10 cellular contexts compared by ENCODE assay signal in the genomic region with DNA sequence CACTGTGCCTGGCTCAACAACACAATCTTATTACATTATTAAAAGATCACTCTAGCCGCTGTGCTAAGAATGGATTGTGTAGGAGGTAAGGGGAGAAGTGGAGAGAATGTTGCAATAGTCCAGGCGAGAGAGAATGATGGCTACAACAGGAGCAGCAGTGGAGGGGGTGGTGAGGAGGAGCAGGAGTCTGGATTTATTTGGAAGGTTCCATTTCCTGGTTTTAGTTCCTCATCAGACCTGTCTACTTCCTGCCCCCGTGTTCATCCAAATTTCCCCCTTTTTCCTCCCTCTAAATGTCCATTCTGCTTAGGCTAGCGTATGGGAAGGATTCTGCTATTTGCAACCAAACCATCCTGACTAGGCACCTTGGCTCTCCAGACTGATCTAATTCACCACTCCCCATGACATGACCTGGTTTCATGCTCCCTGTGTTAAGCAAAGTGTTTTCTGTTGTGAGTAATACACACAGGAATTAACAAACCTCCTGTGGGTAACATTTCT. TPM values are rescaled to one million over a fixed set of nuclear protein-coding genes. Genes with fewer than 3 reads are reported as not detected.
DNase-seq lines count a peak whose midpoint lies in the region; TF ChIP-seq lines count a peak whose summit lies in the region.
"Had no signal": no experiment of that assay in that cellular context is flagged by ENCODE, and none has a peak within 500 bp of the region (broad histone marks: within the 10 kb centered on the region; RNA-seq: fewer than 3 reads in every experiment).

No MANE protein-coding gene starts in this region.

- H3K4me1 ChIP-seq in neural progenitor cell (no peaks in the 10 kb centered on the region), vagina (no peaks in the 10 kb centered on the region), A673 (ENCODE audit: insufficient read depth, low read length, poor library complexity, severe bottlenecking) (no peaks in the 10 kb centered on the region)

- H3K4me3 ChIP-seq in choroid plexus epithelial cell (ENCODE audit: low read depth, low read length), result no peak overlapping the region
- no peak overlapping the region for H3K4me3 ChIP-seq in neural progenitor cell
- H3K4me3 ChIP-seq in vagina, result no peak overlapping the region
- no peak overlapping the region for H3K4me3 ChIP-seq in A673 (ENCODE audit: low read depth, low read length, poor library complexity, severe bottlenecking)

- H3K4me2 ChIP-seq in neural progenitor cell, result no peak overlapping the region

- H4K20me1 ChIP-seq in neural progenitor cell (ENCODE audit: low read depth), result no peaks in the 10 kb centered on the region

- H3K27me3 ChIP-seq in neural progenitor cell, result no peaks in the 10 kb centered on the region
- no peaks in the 10 kb centered on the region for H3K27me3 ChIP-seq in vagina
- peaks cover 10% of the 10 kb centered on the region for H3K27me3 ChIP-seq in A673 (replicated peaks; ENCODE audit: insufficient read depth, low read depth, low read length, poor library complexity)

- peak overlapping the region; percentile 52 for H2AFZ ChIP-seq in neural progenitor cell (replicated peaks)

- H3F3A ChIP-seq in neural progenitor cell (ENCODE audit: low read depth), result no peaks in the 10 kb centered on the region

- H3K79me2 ChIP-seq in neural progenitor cell (ENCODE audit: low read depth), result no peaks in the 10 kb centered on the region

- no peak for TF ChIP-seq POLR2A in vagina (IDR thresholded peaks at IDR 0.05)

- H3K9me3 ChIP-seq in neural progenitor cell (ENCODE audit: low read depth) (no peaks in the 10 kb centered on the region), vagina (no peaks in the 10 kb centered on the region), A673 (ENCODE audit: low read depth, low read length, poor library complexity, severe bottlenecking) (no peaks in the 10 kb centered on the region)

- H3K36me3 ChIP-seq in neural progenitor cell (no peaks in the 10 kb centered on the region), vagina (no peaks in the 10 kb centered on the region), A673 (ENCODE audit: insufficient read depth, low read length, poor library complexity, severe bottlenecking) (no peaks in the 10 kb centered on the region)

- CTCF ChIA-PET in A673 (lab: Charles Lee), result no interaction called here

- no peak overlapping the region for H3K4me3 Mint-ChIP-seq in neural progenitor cell

- TF ChIP-seq CTCF in choroid plexus epithelial cell (conservative IDR thresholded peaks at IDR 0.05; ENCODE audit: low read depth, low read length), result no peak
- no peak for TF ChIP-seq CTCF in neural progenitor cell (IDR thresholded peaks at IDR 0.05)
- TF ChIP-seq CTCF in vagina (IDR thresholded peaks at IDR 0.05), result no peak
- no peak for TF ChIP-seq CTCF in A673 (conservative IDR thresholded peaks at IDR 0.05; ENCODE audit: low read depth, low read length)

- H3K9me3 Mint-ChIP-seq in neural progenitor cell, result peaks cover 2% of the 10 kb centered on the region

- no peak overlapping the region for H3K27ac Mint-ChIP-seq in neural progenitor cell

- no peaks in the 10 kb centered on the region for H3K4me1 Mint-ChIP-seq in neural progenitor cell

- no peak overlapping the region for H3K27ac ChIP-seq in neural progenitor cell
- no peak overlapping the region for H3K27ac ChIP-seq in vagina
- H3K27ac ChIP-seq in A673 (ENCODE audit: low read depth, low read length, poor library complexity, severe bottlenecking), result no peak overlapping the region

- peak; percentile 85 for DNase-seq in EH (ENCODE audit: low read depth)
- peak; percentile 61 for DNase-seq in NCI-H82 treated with DMSO at 0.1 percent for 48 hours (lab: John Stamatoyannopoulos, UW; ENCODE audit: unreplicated experiment)
- peak; percentile 91 for DNase-seq in choroid plexus epithelial cell (ENCODE audit: low read depth)
- DNase-seq in neural progenitor cell (ENCODE audit: low spot score), result no peak
- DNase-seq in GM19238 (ENCODE audit: insufficient read length, low spot score), result no peak
- DNase-seq in putamen (ENCODE audit: low spot score), result no peak
- no peak for DNase-seq in vagina (ENCODE audit: extremely low spot score in 2 of 2)
- no peak for DNase-seq in A673 (ENCODE audit: low spot score)
- DNase-seq: NCI-H1092; stimulated activated naive CD4-positive, alpha-beta T cell treated with Interleukin-2 at 50 U/mL for 16 hours had no signal

- intact Hi-C loops in vagina (cut with DNase I) (no loop called here), A673 (cut with micrococcal nuclease; ENCODE audit: unreplicated experiment) (no loop called here)

- H3K9ac ChIP-seq in neural progenitor cell, result no peak overlapping the region

- no TSS peak for BruUV-seq in A673 (replicated peaks; lab: Mats Ljungman, UMichigan)

- no peaks in the 10 kb centered on the region for H3K36me3 Mint-ChIP-seq in neural progenitor cell

- POLR2A ChIA-PET in A673 (lab: Charles Lee; ENCODE audit: low non-redundant PET), result no interaction called here

- peaks cover 4% of the 10 kb centered on the region for H3K27me3 Mint-ChIP-seq in neural progenitor cell (ENCODE audit: insufficient read depth, low read depth)

RNA-seq across cellular contexts. Expression of gene EYA3, which starts 35.1 kb away (rescaled TPM):
- total RNA-seq in neural progenitor cell (ENCODE audit: low replicate concordance) (32.9 and 33.5 TPM in 2 replicates), vagina (16.0 TPM), A673 (2021) (30.7 and 33.4 TPM in 2 replicates)

RNA-seq across cellular contexts. Expression of gene PTAFR, which starts 53.0 kb away (rescaled TPM):
- total RNA-seq in neural progenitor cell (ENCODE audit: low replicate concordance), result not detected in 2 replicates
- 1.2 TPM for total RNA-seq in vagina
- 0.09 and 0.11 TPM in 2 replicates for total RNA-seq in A673 (2021)

Comparison
In these comparisons a context has a peak if more than half of its experiments do, and no peak if none do; other contexts are left out.
1. DNase-seq: peak in EH (single experiment), NCI-H82 treated with DMSO at 0.1 percent for 48 hours (single experiment) and choroid plexus epithelial cell (single experiment); none in neural progenitor cell (single experiment), GM19238 (single experiment), putamen (single experiment), vagina (0 of 2) and A673 (single experiment).